22 cellular contexts compared by ENCODE assay signal in genomic region chr12:14900521-14901227, GRCh38. TPM values are rescaled to one million over a fixed set of nuclear protein-coding genes. Genes with fewer than 3 reads are reported as not detected.
DNase-seq lines count a peak whose midpoint lies in the region; ATAC-seq and TF ChIP-seq lines count a peak whose summit lies in the region.
"Had no signal": no experiment of that assay in that cellular context is flagged by ENCODE, and none has a peak within 500 bp of the region (broad histone marks: within the 10 kb centered on the region; RNA-seq: fewer than 3 reads in every experiment).

No MANE protein-coding gene starts in this region.

- no peak overlapping the region for H3K9ac ChIP-seq in SK-N-SH
- H3K9ac ChIP-seq: BLaER1, GM23248 had no signal

- CTCF ChIA-PET in SK-N-SH (lab: Yijun Ruan, JAX): interaction anchor here (1.5 kb wide), 1 partner anchor 10 kb away, joined by 3 read pairs; no protein-coding TSS in a partner anchor

- POLR2A ChIA-PET in SK-N-SH (lab: Yijun Ruan, JAX): no interaction called here

- DNase-seq in right cardiac atrium (no peak), cardiac septum (ENCODE audit: low spot score) (no peak), cardiac fibroblast (ENCODE audit: low read depth in 2 of 2) (no peak), gastrocnemius medialis (no peak), vagina (ENCODE audit: extremely low spot score in 2 of 2) (no peak), SK-N-SH (no peak)
- no peak for DNase-seq in activated CD4-positive, CD25-positive, alpha-beta regulatory T cell (lab: John Stamatoyannopoulos, UW)
- DNase-seq: ACHN; CD4-positive, alpha-beta memory T cell; DND-41; GM23248; HCEC 1CT; NCI-H1417 treated with DMSO at 0.1 percent for 48 hours; NCI-H187; NCI-H446 treated with DMSO at 0.1 percent for 48 hours; NCI-H526 treated with DMSO at 0.1 percent for 48 hours; SHP77 had no signal

- H3F3A ChIP-seq in SK-N-SH (replicated peaks; ENCODE audit: insufficient read depth): no peaks in the 10 kb centered on the region

- H3K27me3 ChIP-seq in right cardiac atrium (ENCODE audit: control insufficient read depth, insufficient read depth): no peaks in the 10 kb centered on the region
- H3K27me3 ChIP-seq in gastrocnemius medialis: no peaks in the 10 kb centered on the region
- no peaks in the 10 kb centered on the region for H3K27me3 ChIP-seq in vagina
- H3K27me3 ChIP-seq in SK-N-SH (ENCODE audit: insufficient read depth): no peaks in the 10 kb centered on the region
- H3K27me3 ChIP-seq: BLaER1 had no signal

- H3K36me3 ChIP-seq in gastrocnemius medialis: no peaks in the 10 kb centered on the region
- no peaks in the 10 kb centered on the region for H3K36me3 ChIP-seq in vagina
- no peaks in the 10 kb centered on the region for H3K36me3 ChIP-seq in SK-N-SH (replicated peaks in 1 of 2; ENCODE audit: control insufficient read depth in 1 of 2, insufficient read depth in 2 of 2, low read length in 1 of 2)
- H3K36me3 ChIP-seq: BLaER1 had no signal

- peak overlapping the region; percentile 37 for H3K27ac ChIP-seq in right cardiac atrium (ENCODE audit: low read length)
- H3K27ac ChIP-seq in gastrocnemius medialis: peak overlapping the region in 3 of 4 donors; percentile 22 to 52 (median 44)
- H3K27ac ChIP-seq in vagina: peak overlapping the region; percentile 3
- H3K27ac ChIP-seq in SK-N-SH (ENCODE audit: low read depth in 2 of 2, low read length in 1 of 2): no peak overlapping the region
- H3K27ac ChIP-seq: BLaER1, GM23248 had no signal

- TF ChIP-seq POLR2A in gastrocnemius medialis (IDR thresholded peaks at IDR 0.05) (no peak), vagina (IDR thresholded peaks at IDR 0.05) (no peak)

- WGBS in right cardiac atrium: 86% methylated on average over 5 of the region's 5 CpGs
- 88% methylated on average over 5 of the region's 5 CpGs for WGBS in SK-N-SH (ENCODE audit: low lambda C conversion rate)

- no peak for TF ChIP-seq EP300 in SK-N-SH (IDR thresholded peaks at IDR 0.05; ENCODE audit: borderline replicate concordance in 1 of 2, low read depth in 1 of 2, low read length in 1 of 2)

- H3K79me2 ChIP-seq in SK-N-SH (ENCODE audit: insufficient read depth): no peaks in the 10 kb centered on the region

- no peak overlapping the region for H3K4me2 ChIP-seq in SK-N-SH
- H3K4me2 ChIP-seq: BLaER1 had no signal

- TF ChIP-seq CTCF in cardiac fibroblast (IDR thresholded peaks at IDR 0.05; ENCODE audit: low read depth, low read length): peak; percentile 0
- no peak for TF ChIP-seq CTCF in gastrocnemius medialis (IDR thresholded peaks at IDR 0.05 in 4 of 5, conservative IDR thresholded peaks at IDR 0.05 in 1 of 5)
- TF ChIP-seq CTCF in vagina (IDR thresholded peaks at IDR 0.05): peak in 1 of 3 experiments; percentile 14
- no peak for TF ChIP-seq CTCF in SK-N-SH (IDR thresholded peaks at IDR 0.05)

- H3K9me3 ChIP-seq in right cardiac atrium (ENCODE audit: control insufficient read depth, low read length) (no peaks in the 10 kb centered on the region), gastrocnemius medialis (no peaks in the 10 kb centered on the region), vagina (no peaks in the 10 kb centered on the region), SK-N-SH (no peaks in the 10 kb centered on the region)
- H3K9me3 ChIP-seq: BLaER1, Caco-2 had no signal

- no peak for TF ChIP-seq RAD21 in SK-N-SH (IDR thresholded peaks at IDR 0.05; ENCODE audit: low read length)

- H3K4me3 ChIP-seq in right cardiac atrium (ENCODE audit: low read length) (no peak overlapping the region), cardiac fibroblast (replicated peaks in 1 of 2; ENCODE audit: low read depth in 2 of 2, low read length in 2 of 2) (no peak overlapping the region), gastrocnemius medialis (no peak overlapping the region), vagina (no peak overlapping the region), SK-N-SH (ENCODE audit: low read depth in 2 of 2, low read length in 1 of 2) (no peak overlapping the region)
- H3K4me3 ChIP-seq: BLaER1, GM12878, GM23248 had no signal

- ATAC-seq in right cardiac atrium (no peak), gastrocnemius medialis (no peak)
- ATAC-seq: GM12878 had no signal

- in situ Hi-C loops in gastrocnemius medialis (cut with MboI; ENCODE audit: low sequenced_read_pairs in 4 of 4): no loop called here

- H3K9me2 ChIP-seq in SK-N-SH: no peaks in the 10 kb centered on the region

- H2AFZ ChIP-seq in SK-N-SH (ENCODE audit: low read depth): no peak overlapping the region
- H2AFZ ChIP-seq: GM23248 had no signal

- H3K4me1 ChIP-seq in right cardiac atrium (ENCODE audit: control insufficient read depth, insufficient read depth, low read length) (peaks cover 18% of the 10 kb centered on the region), gastrocnemius medialis (peaks cover 6 to 37% of the 10 kb centered on the region in 2 donors), vagina (peaks cover 31% of the 10 kb centered on the region), SK-N-SH (ENCODE audit: control insufficient read depth in 1 of 2, insufficient read depth in 2 of 2, low read depth in 1 of 2, low read length in 1 of 2) (peaks cover 4 to 6% of the 10 kb centered on the region in 2 experiments)
- H3K4me1 ChIP-seq: Caco-2 had no signal

- intact Hi-C loops in right cardiac atrium (cut with DNase I) (no loop called here), cardiac septum (cut with DNase I) (loop anchor here (5.0 kb wide), 1 partner anchor 52 kb away; no protein-coding TSS in a partner anchor), gastrocnemius medialis (cut with DNase I; ENCODE audit: low total_unique reads) (loop anchor here (5.0 kb wide), 1 partner anchor 52 kb away; no protein-coding TSS in a partner anchor), vagina (cut with DNase I) (no loop called here)

- no peaks in the 10 kb centered on the region for H4K20me1 ChIP-seq in SK-N-SH (ENCODE audit: insufficient read depth)
- H4K20me1 ChIP-seq: BLaER1 had no signal

TF ChIP-seq in SK-N-SH, 30 proteins besides CTCF, POLR2A, EP300 and RAD21:
- TF ChIP-seq SMC3 (IDR thresholded peaks at IDR 0.05; ENCODE audit: low read depth, low read length) (no peak), TAF1 (IDR thresholded peaks at IDR 0.05; ENCODE audit: borderline replicate concordance, low read depth, low read length) (no peak), FOXJ3 (CRISPR knock-in tag; IDR thresholded peaks at IDR 0.05) (no peak), TEAD4 (IDR thresholded peaks at IDR 0.05; ENCODE audit: borderline replicate concordance, insufficient read depth) (no peak)
- TF ChIP-seq, protein P1, sequence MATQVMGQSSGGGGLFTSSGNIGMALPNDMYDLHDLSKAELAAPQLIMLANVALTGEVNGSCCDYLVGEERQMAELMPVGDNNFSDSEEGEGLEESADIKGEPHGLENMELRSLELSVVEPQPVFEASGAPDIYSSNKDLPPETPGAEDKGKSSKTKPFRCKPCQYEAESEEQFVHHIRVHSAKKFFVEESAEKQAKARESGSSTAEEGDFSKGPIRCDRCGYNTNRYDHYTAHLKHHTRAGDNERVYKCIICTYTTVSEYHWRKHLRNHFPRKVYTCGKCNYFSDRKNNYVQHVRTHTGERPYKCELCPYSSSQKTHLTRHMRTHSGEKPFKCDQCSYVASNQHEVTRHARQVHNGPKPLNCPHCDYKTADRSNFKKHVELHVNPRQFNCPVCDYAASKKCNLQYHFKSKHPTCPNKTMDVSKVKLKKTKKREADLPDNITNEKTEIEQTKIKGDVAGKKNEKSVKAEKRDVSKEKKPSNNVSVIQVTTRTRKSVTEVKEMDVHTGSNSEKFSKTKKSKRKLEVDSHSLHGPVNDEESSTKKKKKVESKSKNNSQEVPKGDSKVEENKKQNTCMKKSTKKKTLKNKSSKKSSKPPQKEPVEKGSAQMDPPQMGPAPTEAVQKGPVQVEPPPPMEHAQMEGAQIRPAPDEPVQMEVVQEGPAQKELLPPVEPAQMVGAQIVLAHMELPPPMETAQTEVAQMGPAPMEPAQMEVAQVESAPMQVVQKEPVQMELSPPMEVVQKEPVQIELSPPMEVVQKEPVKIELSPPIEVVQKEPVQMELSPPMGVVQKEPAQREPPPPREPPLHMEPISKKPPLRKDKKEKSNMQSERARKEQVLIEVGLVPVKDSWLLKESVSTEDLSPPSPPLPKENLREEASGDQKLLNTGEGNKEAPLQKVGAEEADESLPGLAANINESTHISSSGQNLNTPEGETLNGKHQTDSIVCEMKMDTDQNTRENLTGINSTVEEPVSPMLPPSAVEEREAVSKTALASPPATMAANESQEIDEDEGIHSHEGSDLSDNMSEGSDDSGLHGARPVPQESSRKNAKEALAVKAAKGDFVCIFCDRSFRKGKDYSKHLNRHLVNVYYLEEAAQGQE (IDR thresholded peaks at IDR 0.05; ENCODE audit: low read depth, low read length): no peak

RNA-seq across cellular contexts. Expression of gene MGP, which starts 15.0 kb away (rescaled TPM):
- total RNA-seq in right cardiac atrium (1,000 to 10,000 TPM in 3 of 4 donors, 100 to 1,000 TPM in 1; 660 to 1,578 (median 1,064) TPM), cardiac septum (677 TPM), gastrocnemius medialis (10 to 100 TPM; 32.4 to 67.3 (median 47.1) TPM), vagina (1,065 TPM)
- polyA plus RNA-seq in right cardiac atrium (841 TPM), SK-N-SH (2012; rRNA removed) (76.2 and 109 TPM in 2 replicates)
- polyA plus RNA-seq in SK-N-SH (2012; cell fraction: cytosol; rRNA removed): 103 and 113 TPM in 2 replicates
- polyA plus RNA-seq in SK-N-SH (2012; cell fraction: nucleus; rRNA removed): 41.9 and 53.5 TPM in 2 replicates
- total RNA-seq: Caco-2 had no signal
- polyA plus RNA-seq: CD4-positive, alpha-beta memory T cell had no signal

RNA-seq across cellular contexts. Expression of gene ERP27, which starts 37.7 kb away (rescaled TPM):
- under 1 TPM; 0.17 to 0.49 (median 0.37) TPM for total RNA-seq in right cardiac atrium
- 0.32 TPM for polyA plus RNA-seq in right cardiac atrium
- total RNA-seq in cardiac septum: 0.11 TPM
- total RNA-seq in gastrocnemius medialis: under 1 TPM in 1 of 4 donors, not detected in 3; 0.42 TPM
- total RNA-seq in vagina: 2.2 TPM
- polyA plus RNA-seq in SK-N-SH (2012; rRNA removed): 0.64 and 1.1 TPM in 2 replicates
- 1.2 and 1.7 TPM in 2 replicates for polyA plus RNA-seq in SK-N-SH (2012; cell fraction: cytosol; rRNA removed)
- 0.22 and 0.58 TPM in 2 replicates for polyA plus RNA-seq in SK-N-SH (2012; cell fraction: nucleus; rRNA removed)
- total RNA-seq: GM23248, M059J had no signal
- polyA plus RNA-seq: GM23248 had no signal

RNA-seq across cellular contexts. Expression of gene ART4, which starts 57.3 kb away (rescaled TPM):
- total RNA-seq in right cardiac atrium (10 to 100 TPM in 2 of 4 donors, 1 to 10 TPM in 2; 9.2 to 13.2 (median 10.2) TPM), cardiac septum (1.9 TPM), gastrocnemius medialis (1 to 10 TPM in 2 of 4 donors, under 1 TPM in 2; 0.44 to 1.6 (median 1.3) TPM), vagina (0.98 TPM)
- polyA plus RNA-seq in right cardiac atrium (6.8 TPM), SK-N-SH (2012; rRNA removed) (not detected in 2 replicates)
- 0.01 TPM in 2 replicates for polyA plus RNA-seq in SK-N-SH (2012; cell fraction: cytosol; rRNA removed)
- 0.01 TPM in 1 of 2 replicates, not detected in the other for polyA plus RNA-seq in SK-N-SH (2012; cell fraction: nucleus; rRNA removed)
- total RNA-seq: CD4-positive, alpha-beta memory T cell; GM12878; GM23248; HT1080; M059J had no signal
- polyA plus RNA-seq: CD4-positive, alpha-beta memory T cell; GM23248 had no signal

Comparison
In these comparisons a context has a peak if more than half of its experiments do, and no peak if none do; other contexts are left out.
1. intact Hi-C loops: an anchor here in cardiac septum (5.0 kb wide) and gastrocnemius medialis (5.0 kb wide); none called in right cardiac atrium and vagina.
2. H3K27ac ChIP-seq: peak in right cardiac atrium (single experiment), gastrocnemius medialis (3 of 4) and vagina (single experiment); none in SK-N-SH (0 of 2).